In genomic region chr6:130293800-130294199, GRCh38 we compare ENCODE assay signal across 8 cellular contexts.
DNase-seq lines count a peak whose midpoint lies in the region; ATAC-seq, FAIRE-seq and TF ChIP-seq lines count a peak whose summit lies in the region.

No MANE protein-coding gene starts in this region.

- H3K27me3 ChIP-seq in RWPE2 (ENCODE audit: insufficient read depth, poor library complexity, severe bottlenecking) (peaks cover 6% of the 10 kb centered on the region), bronchial epithelial cell (ENCODE audit: control insufficient read depth, insufficient read depth, low read length) (no peaks in the 10 kb centered on the region)

- peak; percentile 10 for DNase-seq in stimulated activated CD4-positive, alpha-beta T cell treated with anti-CD3 and anti-CD28 coated beads, Interleukin-12 subunit alpha, Interleukin-12 subunit beta, amount 100 ng/mL, for 4 hours
- DNase-seq in stimulated activated CD4-positive, alpha-beta T cell treated with anti-CD3 and anti-CD28 coated beads, Interleukin-4, amount 100 ng/mL, for 4 hours, result no peak
- DNase-seq in RWPE2 (ENCODE audit: low spot score) (no peak), bronchial epithelial cell (ENCODE audit: low read depth) (peak; percentile 57), mucosa of descending colon (peak in 1 of 3 donors; percentile 59), NCI-H510A (lab: John Stamatoyannopoulos, UW) (no peak), NCI-H2107 treated with DMSO at 0.1 percent for 48 hours (lab: John Stamatoyannopoulos, UW; ENCODE audit: unreplicated experiment) (no peak)

- no peaks in the 10 kb centered on the region for H3K9me3 ChIP-seq in RWPE2 (ENCODE audit: severe bottlenecking)
- H3K9me3 ChIP-seq in mucosa of descending colon, result peaks cover 8% of the 10 kb centered on the region

- H3K4me1 ChIP-seq in RWPE2 (ENCODE audit: insufficient read depth, poor library complexity, severe bottlenecking), result no peaks in the 10 kb centered on the region
- H3K4me1 ChIP-seq in mucosa of descending colon (ENCODE audit: low read depth), result no peaks in the 10 kb centered on the region

- ATAC-seq in HG02870 (IDR thresholded peaks at IDR 0.05; ENCODE audit: unreplicated experiment) (peak; percentile 70), RWPE2 (ENCODE audit: low read depth) (peak; percentile 92), mucosa of descending colon (peak; percentile 66)

- H3K4me3 ChIP-seq in RWPE2 (ENCODE audit: severe bottlenecking) (no peak overlapping the region), bronchial epithelial cell (ENCODE audit: low read depth, low read length) (no peak overlapping the region), mucosa of descending colon (no peak overlapping the region)

- FAIRE-seq in bronchial epithelial cell (lab: Jason Lieb, UNC), result no peak

- TF ChIP-seq CTCF in RWPE2 (IDR thresholded peaks at IDR 0.05; ENCODE audit: poor library complexity, severe bottlenecking) (peak; percentile 76), bronchial epithelial cell (IDR thresholded peaks at IDR 0.05; ENCODE audit: insufficient read depth, low read length, severe bottlenecking) (peak; percentile 71), mucosa of descending colon (IDR thresholded peaks at IDR 0.05) (peak; percentile 6)

- H3K27ac ChIP-seq in RWPE2 (ENCODE audit: poor library complexity, severe bottlenecking), result no peak overlapping the region

- no peaks in the 10 kb centered on the region for H3K36me3 ChIP-seq in RWPE2 (ENCODE audit: low read depth)
- H3K36me3 ChIP-seq in bronchial epithelial cell (ENCODE audit: control insufficient read depth, insufficient read depth, low read length), result no peaks in the 10 kb centered on the region
- H3K36me3 ChIP-seq in mucosa of descending colon (ENCODE audit: low read depth), result no peaks in the 10 kb centered on the region

- intact Hi-C loops in mucosa of descending colon (cut with DNase I, micrococcal nuclease), result no loop called here

Comparison
In these comparisons a context has a peak if more than half of its experiments do, and no peak if none do; other contexts are left out.
1. DNase-seq: peak in stimulated activated CD4-positive, alpha-beta T cell treated with anti-CD3 and anti-CD28 coated beads, Interleukin-12 subunit alpha, Interleukin-12 subunit beta, amount 100 ng/mL, for 4 hours (single experiment) and bronchial epithelial cell (single experiment); none in stimulated activated CD4-positive, alpha-beta T cell treated with anti-CD3 and anti-CD28 coated beads, Interleukin-4, amount 100 ng/mL, for 4 hours (0 of 2), RWPE2 (single experiment), NCI-H510A (single experiment) and NCI-H2107 treated with DMSO at 0.1 percent for 48 hours (single experiment).
2. CTCF ChIP-seq: peak in every context shown above with its lines; median percentile 76 in RWPE2; 71 in bronchial epithelial cell; 6 in mucosa of descending colon.
3. Peak in every context shown above with its lines, with median percentiles within 50 percentile points of each other: ATAC-seq.